ENCODE assay signal across 1 cellular context in genomic region chr17:6669479-6670212, GRCh38.
TF ChIP-seq lines count a peak whose summit lies in the region.

No MANE protein-coding gene starts in this region.

TF ChIP-seq in A549, 52 proteins besides CTCF, POLR2A, EP300 and RAD21 (continued from another document):
- TF ChIP-seq BCL3 (IDR thresholded peaks at IDR 0.05) (no peak), ELK1 (IDR thresholded peaks at IDR 0.05; ENCODE audit: low read depth, low read length) (no peak), BHLHE40 (IDR thresholded peaks at IDR 0.05; ENCODE audit: low read depth, low read length) (no peak), MAX (IDR thresholded peaks at IDR 0.05) (no peak), POLR2AphosphoS2 (conservative IDR thresholded peaks at IDR 0.05; ENCODE audit: low read length) (no peak), MAFK (IDR thresholded peaks at IDR 0.05; ENCODE audit: partially characterized antibody) (no peak), RARB (CRISPR knock-in tag; IDR thresholded peaks at IDR 0.05) (no peak), EHMT2 (IDR thresholded peaks at IDR 0.05; ENCODE audit: low read depth) (no peak), ZSCAN20 (CRISPR knock-in tag; IDR thresholded peaks at IDR 0.05) (no peak), ESRRA (IDR thresholded peaks at IDR 0.05; ENCODE audit: borderline replicate concordance, low read length) (no peak), RNF2 (IDR thresholded peaks at IDR 0.05; ENCODE audit: borderline replicate concordance, low read depth) (no peak), NR3C1 (IDR thresholded peaks at IDR 0.05) (no peak), SMC3 (IDR thresholded peaks at IDR 0.05) (no peak)
